ENCODE assay signal across 9 cellular contexts in the genomic region with DNA sequence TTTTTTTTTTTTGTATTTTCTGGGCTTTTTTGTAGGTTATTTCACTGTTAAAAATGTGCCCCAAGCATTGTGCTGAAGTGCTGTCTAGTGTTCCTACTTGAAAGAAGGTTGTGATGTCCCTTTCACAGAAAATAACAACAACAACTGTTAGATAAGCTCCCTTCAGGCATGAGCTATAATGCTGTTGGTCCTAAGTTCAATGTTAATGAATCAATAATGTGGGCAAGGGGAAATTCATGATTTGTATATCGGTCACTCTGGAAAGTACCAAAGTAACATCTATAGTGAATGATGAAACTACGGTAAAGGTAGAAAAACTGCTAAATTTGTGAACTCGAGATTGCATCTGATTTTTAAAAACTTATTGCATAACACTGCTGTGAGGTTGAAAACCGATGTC.
"Had no signal": no experiment of that assay in that cellular context is flagged by ENCODE, and none has a peak within 500 bp of the region (broad histone marks: within the 10 kb centered on the region; RNA-seq: fewer than 3 reads in every experiment).

No MANE protein-coding gene starts in this region.

- H3K4me2 ChIP-seq: GM23338 had no signal

- H2AFZ ChIP-seq: GM23338 had no signal

- DNase-seq: H9, HFFc6, Kasumi-1, KG1 had no signal

- H3K4me3 ChIP-seq: GM23338 had no signal

- ATAC-seq: GM23338, HCT116 had no signal

- FAIRE-seq: H1, H54, HTR-8/SVneo had no signal
